ENCODE assay signal across 10 cellular contexts in genomic region chr19:49301866-49302252, GRCh38. TPM values are rescaled to one million over a fixed set of nuclear protein-coding genes. Genes with fewer than 3 reads are reported as not detected.
"Had no signal": no experiment of that assay in that cellular context is flagged by ENCODE, and none has a peak within 500 bp of the region (broad histone marks: within the 10 kb centered on the region; RNA-seq: fewer than 3 reads in every experiment).

No MANE protein-coding gene starts in this region.

- H3K4me3 Mint-ChIP-seq: activated CD4-positive, alpha-beta memory T cell treated with anti-CD3 and anti-CD28 coated beads, Interleukin-2, amount 10 ng/mL, durations not matched to agents 7 days and 5 days; activated CD4-positive, alpha-beta T cell treated with anti-CD3 and anti-CD28 coated beads, Interleukin-2, amount 10 ng/mL, durations not matched to agents 7 days and 5 days; activated naive CD8-positive, alpha-beta T cell; brain; T-cell had no signal

- H3K27ac ChIP-seq: WERI-Rb-1 had no signal

- H3K27me3 Mint-ChIP-seq: activated naive CD8-positive, alpha-beta T cell; activated T-helper 17 cell treated with anti-CD3 and anti-CD28 coated beads, Interleukin-2, amount 50 U/mL, for 72 hours; brain; T-cell had no signal

- H3K27ac Mint-ChIP-seq: activated CD4-positive, alpha-beta memory T cell treated with anti-CD3 and anti-CD28 coated beads, Interleukin-2, amount 10 ng/mL, durations not matched to agents 7 days and 5 days; activated CD4-positive, alpha-beta T cell treated with anti-CD3 and anti-CD28 coated beads, Interleukin-2, amount 10 ng/mL, durations not matched to agents 7 days and 5 days; activated naive CD4-positive, alpha-beta T cell treated with anti-CD3 and anti-CD28 coated beads for 36 hours; activated naive CD8-positive, alpha-beta T cell; activated T-helper 17 cell treated with anti-CD3 and anti-CD28 coated beads, Interleukin-2, amount 50 U/mL, for 72 hours; brain; T-cell had no signal

- H3K36me3 ChIP-seq: WERI-Rb-1 had no signal

- H3K9me3 Mint-ChIP-seq: activated CD4-positive, alpha-beta memory T cell treated with anti-CD3 and anti-CD28 coated beads, Interleukin-2, amount 10 ng/mL, durations not matched to agents 7 days and 5 days; activated naive CD4-positive, alpha-beta T cell treated with anti-CD3 and anti-CD28 coated beads for 36 hours; activated T-helper 17 cell treated with anti-CD3 and anti-CD28 coated beads, Interleukin-2, amount 50 U/mL, for 72 hours had no signal

- DNase-seq: NCI-H1436 treated with DMSO at 0.1 percent for 48 hours had no signal

RNA-seq across cellular contexts. Expression of gene CD37, which starts 33.3 kb away (rescaled TPM):
- total RNA-seq: SK-MEL-5 had no signal
